ENCODE assay signal across 8 cellular contexts in the genomic region with DNA sequence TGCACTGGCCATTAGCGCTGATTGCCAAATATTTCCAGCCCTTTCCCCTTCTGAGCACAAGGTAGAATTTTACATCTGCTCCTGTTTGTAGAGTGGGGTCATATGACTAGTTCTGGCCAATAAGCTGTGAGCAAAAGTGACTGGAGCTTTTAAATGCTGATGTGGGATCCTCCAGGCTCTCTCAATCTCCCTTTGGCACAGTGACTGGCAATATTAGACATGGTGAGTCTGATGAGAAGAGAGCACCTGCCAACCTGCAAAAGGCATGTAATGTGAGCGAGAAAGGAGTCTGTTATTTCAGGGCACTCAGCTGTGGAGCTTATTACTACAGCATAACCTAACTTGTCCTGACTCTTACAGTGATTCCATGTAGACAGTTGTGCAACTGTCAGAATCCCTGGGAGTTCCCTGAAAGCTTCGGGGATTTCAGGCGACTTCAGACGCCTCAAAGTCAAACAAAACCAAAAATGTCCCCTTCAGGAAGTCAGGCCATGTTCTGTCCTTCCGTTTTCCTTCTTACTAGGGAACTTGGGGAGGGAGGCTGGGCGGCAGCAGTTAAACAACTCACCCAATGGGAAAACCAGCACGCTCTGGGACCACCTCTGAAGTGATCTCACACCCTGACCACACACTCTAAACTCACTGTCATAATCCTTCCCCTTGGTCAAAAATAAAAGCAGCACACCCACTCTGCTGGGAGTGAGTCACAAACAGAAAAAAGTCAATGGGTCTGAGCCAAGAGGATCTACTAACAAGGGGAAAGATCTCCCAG. TPM values are rescaled to one million over a fixed set of nuclear protein-coding genes. Genes with fewer than 3 reads are reported as not detected.
A peak's percentile ranks its signal among the peaks of the same experiment; 100 is the strongest.
DNase-seq lines count a peak whose midpoint lies in the region; ATAC-seq and TF ChIP-seq lines count a peak whose summit lies in the region.

No MANE protein-coding gene starts in this region.

- peak; percentile 54 for ATAC-seq in HG03095 (IDR thresholded peaks at IDR 0.05; ENCODE audit: unreplicated experiment)

- TF ChIP-seq POLR2A in esophagus muscularis mucosa (IDR thresholded peaks at IDR 0.05; ENCODE audit: low read depth), result no peak

- H3K4me3 ChIP-seq in retinal pigment epithelial cell (ENCODE audit: low read length) (no peak overlapping the region), esophagus muscularis mucosa (no peak overlapping the region)

- peaks cover 23 to 54% (median 50%) of the 10 kb centered on the region in 4 donors for H3K4me1 ChIP-seq in esophagus muscularis mucosa

- no peak for TF ChIP-seq CTCF in retinal pigment epithelial cell (conservative IDR thresholded peaks at IDR 0.05; ENCODE audit: low read depth, low read length)
- TF ChIP-seq CTCF in esophagus muscularis mucosa (IDR thresholded peaks at IDR 0.05), result no peak

- peaks cover 0 to 37% (median 6%) of the 10 kb centered on the region in 4 donors for H3K27me3 ChIP-seq in esophagus muscularis mucosa

- peak; percentile 76 for DNase-seq in stimulated activated CD4-positive, alpha-beta T cell treated with anti-CD3 and anti-CD28 coated beads, Interleukin-15, amount 100 ng/mL, for 24 hours
- DNase-seq in stimulated activated CD4-positive, alpha-beta T cell treated with anti-CD3 and anti-CD28 coated beads, Interleukin-12 subunit alpha, Interleukin-12 subunit beta, amount 100 ng/mL, for 4 hours, result no peak
- DNase-seq in SKM-1 treated with dmso at 0.1 percent for 144 hours (lab: John Stamatoyannopoulos, UW; ENCODE audit: unreplicated experiment) (peak; percentile 96), dermis blood vessel endothelial cell (peak; percentile 69), retinal pigment epithelial cell (ENCODE audit: low read depth) (peak; percentile 92), esophagus muscularis mucosa (ENCODE audit: extremely low spot score) (no peak), middle frontal gyrus (ENCODE audit: extremely low spot score, low spot score) (no peak)

- 41% methylated on average over 8 of the region's 8 CpGs for WGBS in esophagus muscularis mucosa

- no peaks in the 10 kb centered on the region for H3K36me3 ChIP-seq in esophagus muscularis mucosa

- H3K27ac ChIP-seq in esophagus muscularis mucosa (replicated peaks in 1 of 4), result peak overlapping the region in 1 of 4 donors; percentile 49

- no peaks in the 10 kb centered on the region for H3K9me3 ChIP-seq in esophagus muscularis mucosa

- TF ChIP-seq EP300 in esophagus muscularis mucosa (IDR thresholded peaks at IDR 0.05), result no peak

- intact Hi-C loops in esophagus muscularis mucosa (cut with DNase I), result no loop called here

RNA-seq across cellular contexts. Expression of gene RASSF5, which starts 3.6 kb away (rescaled TPM):
- total RNA-seq in dermis blood vessel endothelial cell, result 0.33 and 0.51 TPM in 2 replicates
- 10 to 100 TPM in 3 of 4 donors, 1 to 10 TPM in 1; 6.6 to 23.0 (median 10.5) TPM for total RNA-seq in esophagus muscularis mucosa

RNA-seq across cellular contexts. Expression of gene IKBKE, which starts 33.5 kb away (rescaled TPM):
- total RNA-seq in dermis blood vessel endothelial cell (23.3 and 33.9 TPM in 2 replicates), esophagus muscularis mucosa (1 to 10 TPM; 1.4 to 2.5 (median 2.3) TPM)

Comparison
In these comparisons a context has a peak if more than half of its experiments do, and no peak if none do; other contexts are left out.
1. DNase-seq: peak in stimulated activated CD4-positive, alpha-beta T cell treated with anti-CD3 and anti-CD28 coated beads, Interleukin-15, amount 100 ng/mL, for 24 hours (single experiment), SKM-1 treated with dmso at 0.1 percent for 144 hours (single experiment), dermis blood vessel endothelial cell (single experiment) and retinal pigment epithelial cell (single experiment); none in stimulated activated CD4-positive, alpha-beta T cell treated with anti-CD3 and anti-CD28 coated beads, Interleukin-12 subunit alpha, Interleukin-12 subunit beta, amount 100 ng/mL, for 4 hours (single experiment), esophagus muscularis mucosa (single experiment) and middle frontal gyrus (single experiment).